8 cellular contexts compared by ENCODE assay signal in the genomic region with DNA sequence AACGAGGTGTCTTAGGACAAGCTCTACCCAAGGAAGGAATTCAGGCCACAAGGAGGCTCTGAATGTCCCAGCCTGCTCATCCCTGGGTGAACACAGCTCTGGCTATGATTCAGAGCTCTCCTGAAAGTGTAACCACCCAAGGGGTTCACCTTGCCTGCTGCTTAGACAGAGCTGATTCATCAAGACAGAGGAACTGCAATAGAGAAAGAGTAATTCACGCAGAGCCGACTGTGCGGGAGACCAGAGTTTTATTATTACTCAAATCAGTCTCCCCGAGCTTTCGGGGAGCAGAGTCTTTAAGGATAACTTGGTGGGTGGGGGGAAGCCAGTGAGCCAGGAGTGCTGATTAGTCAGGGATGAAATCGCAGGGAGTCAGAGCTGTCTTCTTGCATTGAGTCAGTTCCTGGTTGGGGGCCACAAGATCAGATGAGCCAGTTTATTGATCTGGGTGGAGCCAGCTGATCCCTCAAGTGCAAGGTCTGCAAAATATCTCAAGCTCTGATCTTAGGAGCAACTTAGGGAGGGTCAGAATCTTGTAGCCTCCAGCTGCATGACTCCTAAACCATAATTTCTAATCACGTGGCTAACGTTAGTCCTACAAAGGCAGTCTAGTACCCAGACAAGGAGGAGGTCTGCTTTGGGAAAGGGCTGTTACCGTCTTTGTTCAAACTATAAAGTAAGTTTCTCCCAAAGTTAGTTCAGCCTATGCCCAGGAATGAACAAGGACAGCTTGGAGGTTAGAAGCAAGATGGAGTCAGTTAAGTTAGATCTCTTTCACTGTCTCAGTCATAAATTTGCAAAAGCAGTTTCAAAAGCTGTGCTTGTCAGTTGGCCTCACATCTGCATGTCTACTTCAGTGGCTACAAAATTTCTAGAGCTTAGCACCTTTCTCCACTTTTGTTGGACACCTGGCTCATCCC.
DNase-seq lines count a peak whose midpoint lies in the region; ATAC-seq and TF ChIP-seq lines count a peak whose summit lies in the region.
"Not testable (repeated sequence)": the region's sequence is repeated elsewhere in the genome, so short reads cannot be mapped to it uniquely, and the experiment has no call there.

No MANE protein-coding gene starts in this region.

- not testable (repeated sequence) for H4K8ac ChIP-seq in IMR-90 (ENCODE audit: low read depth in 2 of 2, low read length in 2 of 2)

- CTCF ChIA-PET in IMR-90 (lab: Yijun Ruan, JAX); activated CD8-positive, alpha-beta memory T cell treated with anti-CD3 and anti-CD28 coated beads, Interleukin-2, amount 10 ng/mL, durations not matched to agents 7 days and 5 days (lab: Charles Lee): not testable (repeated sequence)
- CTCF ChIA-PET in mammary epithelial cell (lab: Charles Lee; ENCODE audit: low non-redundant PET), result interaction anchor here (0.5 to 0.8 kb wide), 4 partner anchors 28 to 289 kb away, joined by 4 to 10 read pairs (median 6); no protein-coding TSS in a partner anchor

- not testable (repeated sequence) for H3K14ac ChIP-seq in IMR-90 (replicated peaks; ENCODE audit: low read depth, low read length)

- WGBS in IMR-90 (ENCODE audit: extremely low coverage in 2 of 2, insufficient read length in 1 of 2), 2 experiments, result 69% methylated on average over 3 of the region's 10 CpGs; no CpG with 5 or more reads in 1 of the 2 experiments
- 21% methylated on average over 8 of the region's 10 CpGs for WGBS in mammary epithelial cell (ENCODE audit: low coverage, missing lambda C conversion rate)

- ATAC-seq in GM18907 (IDR thresholded peaks at IDR 0.05; ENCODE audit: unreplicated experiment) (peak; percentile 58), HG02588 (IDR thresholded peaks at IDR 0.05; ENCODE audit: unreplicated experiment) (peak; percentile 77)
- not testable (repeated sequence) for ATAC-seq in IMR-90 (ENCODE audit: low read depth)
- peak; percentile 57 for ATAC-seq in activated CD8-positive, alpha-beta memory T cell treated with anti-CD3 and anti-CD28 coated beads, Interleukin-2, amount 10 ng/mL, durations not matched to agents 7 days and 5 days

- H3K79me2 ChIP-seq in mammary epithelial cell (ENCODE audit: insufficient read depth, low read length), result not testable (repeated sequence)

- not testable (repeated sequence) for H3K27me3 ChIP-seq in IMR-90 (ENCODE audit: control insufficient read depth, insufficient read depth, low read length); mammary epithelial cell (ENCODE audit: insufficient read depth, low read length)

- H4K20me1 ChIP-seq in IMR-90 (ENCODE audit: insufficient read depth, low read length); mammary epithelial cell (ENCODE audit: insufficient read depth, low read length): not testable (repeated sequence)

- H3K79me1 ChIP-seq in IMR-90 (ENCODE audit: low read depth in 1 of 2, low read length in 2 of 2), result not testable (repeated sequence)

- intact Hi-C loops in IMR-90 (cut with micrococcal nuclease), result not testable (repeated sequence)
- intact Hi-C loops in mammary epithelial cell (cut with micrococcal nuclease), result loop anchor here (1.0 to 2.0 kb wide), 4 partner anchors 29 to 289 kb away; no protein-coding TSS in a partner anchor

- not testable (repeated sequence) for H3K56ac ChIP-seq in IMR-90 (ENCODE audit: extremely low read depth, insufficient read depth, low read length)

- peak; percentile 87 for DNase-seq in Caki2 (ENCODE audit: low read depth)
- not testable (repeated sequence) for DNase-seq in IMR-90
- DNase-seq in activated CD8-positive, alpha-beta memory T cell treated with anti-CD3 and anti-CD28 coated beads, Interleukin-2, amount 10 ng/mL, durations not matched to agents 7 days and 5 days, result peak; percentile 42
- DNase-seq in mammary epithelial cell, result peak; percentile 92
- peak; percentile 35 for DNase-seq in mucosa of gallbladder (ENCODE audit: low spot score)
- peak; percentile 5 for DNase-seq in stimulated activated CD4-positive, alpha-beta T cell treated with anti-CD3 and anti-CD28 coated beads, Interleukin-4, amount 100 ng/mL, for 1 hour

- not testable (repeated sequence) for H2BK5ac ChIP-seq in IMR-90 (ENCODE audit: low read depth, low read length, poor library complexity, severe bottlenecking)

- not testable (repeated sequence) for H3K9me3 ChIP-seq in IMR-90 (ENCODE audit: control insufficient read depth, insufficient read depth, low read length); mammary epithelial cell (replicated peaks; ENCODE audit: insufficient read depth, low read length)

- BruUV-seq in IMR-90 (replicated peaks; lab: Mats Ljungman, UMichigan), result not testable (repeated sequence)
- TSS peak; percentile 29 for BruUV-seq in mammary epithelial cell (replicated peaks; lab: Mats Ljungman, UMichigan)

- TF ChIP-seq POLR2A in IMR-90 (IDR thresholded peaks at IDR 0.05; ENCODE audit: low read depth, low read length), result not testable (repeated sequence)

- not testable (repeated sequence) for H3K4me3 Mint-ChIP-seq in activated CD8-positive, alpha-beta memory T cell treated with anti-CD3 and anti-CD28 coated beads, Interleukin-2, amount 10 ng/mL, durations not matched to agents 7 days and 5 days

- H2AK5ac ChIP-seq in IMR-90 (ENCODE audit: low read depth, low read length), result not testable (repeated sequence)

- H2AFZ ChIP-seq in IMR-90 (replicated peaks; ENCODE audit: low read length, poor library complexity) (peak overlapping the region; percentile 5), mammary epithelial cell (ENCODE audit: low read depth, low read length) (peak overlapping the region; percentile 64)

- H3K36me3 Mint-ChIP-seq in activated CD8-positive, alpha-beta memory T cell treated with anti-CD3 and anti-CD28 coated beads, Interleukin-2, amount 10 ng/mL, durations not matched to agents 7 days and 5 days, result not testable (repeated sequence)

- POLR2A ChIA-PET in IMR-90 (lab: Charles Lee; ENCODE audit: unreplicated experiment), result not testable (repeated sequence)

- H3K4ac ChIP-seq in IMR-90 (ENCODE audit: low read depth, low read length), result not testable (repeated sequence)

- not testable (repeated sequence) for H3K9me1 ChIP-seq in IMR-90 (ENCODE audit: insufficient read depth, low read length)

- H3K4me1 Mint-ChIP-seq in activated CD8-positive, alpha-beta memory T cell treated with anti-CD3 and anti-CD28 coated beads, Interleukin-2, amount 10 ng/mL, durations not matched to agents 7 days and 5 days, result not testable (repeated sequence)

- not testable (repeated sequence) for H3K4me3 ChIP-seq in IMR-90 (ENCODE audit: insufficient read depth, low read depth, low read length); mammary epithelial cell (replicated peaks in 1 of 3; ENCODE audit: insufficient read depth in 1 of 3, low read depth in 2 of 3, low read length in 3 of 3)

- not testable (repeated sequence) for H3K18ac ChIP-seq in IMR-90 (ENCODE audit: low read depth, low read length)

- H3K23ac ChIP-seq in IMR-90 (ENCODE audit: low read depth, low read length), result not testable (repeated sequence)

- H3K27ac Mint-ChIP-seq in activated CD8-positive, alpha-beta memory T cell treated with anti-CD3 and anti-CD28 coated beads, Interleukin-2, amount 10 ng/mL, durations not matched to agents 7 days and 5 days, result not testable (repeated sequence)

- H3K27ac ChIP-seq in IMR-90 (ENCODE audit: insufficient read depth, low read length), result not testable (repeated sequence)
- peak overlapping the region; percentile 62 for H3K27ac ChIP-seq in mammary epithelial cell (ENCODE audit: insufficient read depth, low read depth, low read length)

- not testable (repeated sequence) for H2BK20ac ChIP-seq in IMR-90 (ENCODE audit: low read depth, low read length)

- H3K9me3 Mint-ChIP-seq in activated CD8-positive, alpha-beta memory T cell treated with anti-CD3 and anti-CD28 coated beads, Interleukin-2, amount 10 ng/mL, durations not matched to agents 7 days and 5 days (ENCODE audit: low read depth), result not testable (repeated sequence)

- TF ChIP-seq RAD21 in IMR-90 (IDR thresholded peaks at IDR 0.05; ENCODE audit: low read length), result not testable (repeated sequence)

- dilution Hi-C loops in IMR-90 (cut with HindIII; ENCODE audit: low sequenced_read_pairs, unreplicated experiment); mammary epithelial cell (cut with HindIII; ENCODE audit: low sequenced_read_pairs): not testable (repeated sequence)

- not testable (repeated sequence) for H3K36me3 ChIP-seq in IMR-90 (ENCODE audit: control insufficient read depth, insufficient read depth, low read length); mammary epithelial cell (ENCODE audit: insufficient read depth, low read length)

- H4K91ac ChIP-seq in IMR-90 (ENCODE audit: insufficient read depth, low read depth, low read length), result not testable (repeated sequence)

- H2BK120ac ChIP-seq in IMR-90 (ENCODE audit: low read depth, low read length), result not testable (repeated sequence)

- TF ChIP-seq CTCF in IMR-90 (conservative IDR thresholded peaks at IDR 0.05; ENCODE audit: low read depth, low read length), result not testable (repeated sequence)
- TF ChIP-seq CTCF in mammary epithelial cell (conservative IDR thresholded peaks at IDR 0.05 in 1 of 2, IDR thresholded peaks at IDR 0.05 in 1 of 2; ENCODE audit: extremely low read depth in 1 of 2, insufficient read depth in 1 of 2, low read depth in 1 of 2, low read length in 2 of 2), result peak in 1 of 2 donors; percentile 55

- in situ Hi-C loops in Caki2 (cut with HindIII; ENCODE audit: low pct_unique_long_range_greater_than_20kb, low sequenced_read_pairs); IMR-90 (cut with MboI; ENCODE audit: low sequenced_read_pairs); mammary epithelial cell (cut with MboI; ENCODE audit: low sequenced_read_pairs in 2 of 2): not testable (repeated sequence)

- not testable (repeated sequence) for H4K5ac ChIP-seq in IMR-90 (ENCODE audit: low read depth, low read length)

- H3K4me2 ChIP-seq in IMR-90 (ENCODE audit: low read depth, low read length), result not testable (repeated sequence)
- H3K4me2 ChIP-seq in mammary epithelial cell (ENCODE audit: insufficient read depth, low read depth, low read length), result peak overlapping the region; percentile 44

- H3K4me1 ChIP-seq in IMR-90 (ENCODE audit: control insufficient read depth, insufficient read depth, low read length), result not testable (repeated sequence)
- H3K4me1 ChIP-seq in mammary epithelial cell (ENCODE audit: insufficient read depth, low read length), result peaks cover 32% of the 10 kb centered on the region

- not testable (repeated sequence) for H2BK15ac ChIP-seq in IMR-90 (ENCODE audit: low read depth, low read length)

- not testable (repeated sequence) for H2AK9ac ChIP-seq in IMR-90 (replicated peaks; ENCODE audit: low read depth, low read length, poor library complexity)

- not testable (repeated sequence) for H3K9ac ChIP-seq in IMR-90 (ENCODE audit: low read depth, low read length)
- H3K9ac ChIP-seq in mammary epithelial cell (ENCODE audit: insufficient read depth, low read length), result peak overlapping the region; percentile 38

- not testable (repeated sequence) for H3K27me3 Mint-ChIP-seq in activated CD8-positive, alpha-beta memory T cell treated with anti-CD3 and anti-CD28 coated beads, Interleukin-2, amount 10 ng/mL, durations not matched to agents 7 days and 5 days
